ENCODE assay signal across 8 cellular contexts in genomic region chr10:22620140-22620857, GRCh38.
DNase-seq lines count a peak whose midpoint lies in the region; ATAC-seq and TF ChIP-seq lines count a peak whose summit lies in the region.

No MANE protein-coding gene starts in this region.

- H3K9me3 Mint-ChIP-seq in brain: peaks cover 0 to 4% (median 0%) of the 10 kb centered on the region in 5 experiments

- no peak for TF ChIP-seq POLR2A in transverse colon (IDR thresholded peaks at IDR 0.05)

- peak overlapping the region in 4 of 5 experiments; percentile 32 to 94 (median 66) for H3K27ac Mint-ChIP-seq in brain

- TF ChIP-seq CTCF in brain (conservative IDR thresholded peaks at IDR 0.05): no peak
- no peak for TF ChIP-seq CTCF in transverse colon (IDR thresholded peaks at IDR 0.05)
- no peak for TF ChIP-seq CTCF in GM10248 (IDR thresholded peaks at IDR 0.05; ENCODE audit: control extremely low read depth, extremely low read depth, low read depth, missing control alignments)

- in situ Hi-C loops in ACHN (cut with HindIII; ENCODE audit: low pct_ligation_motif_present, low pct_unique_long_range_greater_than_20kb, low sequenced_read_pairs) (no loop called here), transverse colon (cut with MboI; ENCODE audit: low pct_ligation_motif_present in 1 of 4, low pct_unique_long_range_greater_than_20kb in 1 of 4, low sequenced_read_pairs in 3 of 4) (no loop called here)

- no peak for TF ChIP-seq EP300 in transverse colon (IDR thresholded peaks at IDR 0.05; ENCODE audit: low read depth)

- no peak overlapping the region for H3K4me3 ChIP-seq in transverse colon

- H3K27ac ChIP-seq in layer of hippocampus (ENCODE audit: low read depth, low read length) (peak overlapping the region; percentile 86), transverse colon (peak overlapping the region; percentile 6 to 17 (median 13))

- DNase-seq in ACHN (peak; percentile 93), transverse colon (peak; percentile 26), DMS114 treated with DMSO at 0.1 percent for 48 hours (lab: John Stamatoyannopoulos, UW; ENCODE audit: unreplicated experiment) (no peak), GM10248 (ENCODE audit: extremely low spot score) (no peak), NCI-H2107 (lab: John Stamatoyannopoulos, UW) (no peak)

- H3K36me3 Mint-ChIP-seq in brain: no peaks in the 10 kb centered on the region

- POLR2A ChIA-PET in GM10248 (lab: Yijun Ruan, JAX): no interaction called here

- H3K4me1 ChIP-seq in transverse colon: peaks cover 9 to 37% (median 18%) of the 10 kb centered on the region in 4 donors

- H3K9me3 ChIP-seq in transverse colon: no peaks in the 10 kb centered on the region

- no peaks in the 10 kb centered on the region for H3K36me3 ChIP-seq in transverse colon

- intact Hi-C loops in transverse colon (cut with DNase I; ENCODE audit: low total_unique reads): no loop called here

- H3K27me3 Mint-ChIP-seq in brain: no peaks in the 10 kb centered on the region

- H3K4me1 Mint-ChIP-seq in brain: peaks cover 97% of the 10 kb centered on the region

- WGBS in transverse colon (ENCODE audit: low coverage in 1 of 2), 2 donors: 50 to 53% methylated on average over 6 to 8 of the region's 8 CpGs

- H3K27me3 ChIP-seq in layer of hippocampus (ENCODE audit: control insufficient read depth, insufficient read depth, low read length) (no peaks in the 10 kb centered on the region), transverse colon (no peaks in the 10 kb centered on the region)

- CTCF ChIA-PET in GM10248 (lab: Yijun Ruan, JAX): interaction anchor here (2.1 to 2.5 kb wide), 2 partner anchors 9 to 15 kb away, joined by 8 to 15 read pairs; no protein-coding TSS in a partner anchor

- peak overlapping the region in 1 of 5 experiments; percentile 74 for H3K4me3 Mint-ChIP-seq in brain

- peak; percentile 27 for ATAC-seq in HG03520 (IDR thresholded peaks at IDR 0.05; ENCODE audit: unreplicated experiment)

Comparison
In these comparisons a context has a peak if more than half of its experiments do, and no peak if none do; other contexts are left out.
1. DNase-seq: peak in ACHN (single experiment) and transverse colon (single experiment); none in DMS114 treated with DMSO at 0.1 percent for 48 hours (single experiment), GM10248 (single experiment) and NCI-H2107 (single experiment).